33 cellular contexts compared by ENCODE assay signal in genomic region chr22:43498856-43499253, GRCh38.
"Had no signal": no experiment of that assay in that cellular context is flagged by ENCODE, and none has a peak within 500 bp of the region (broad histone marks: within the 10 kb centered on the region; RNA-seq: fewer than 3 reads in every experiment).

No MANE protein-coding gene starts in this region.

- DNase-seq: activated B cell treated with CpG ODN at 0.5 μM for 24 hours; activated CD4-positive, alpha-beta memory T cell treated with anti-CD3 and anti-CD28 coated beads for 36 hours; activated CD4-positive, alpha-beta T cell treated with anti-CD3 and anti-CD28 coated beads for 4 hours; activated CD4-positive, alpha-beta T cell treated with anti-CD3 and anti-CD28 coated beads, Interleukin-2, amount 10 ng/mL, durations not matched to agents 24 days and 14 days; activated CD4-positive, alpha-beta T cell treated with anti-CD3 and anti-CD28 coated beads, Interleukin-2, amount 50 U/mL, for 1 hour; activated CD4-positive, alpha-beta T cell treated with anti-CD3 and anti-CD28 coated beads, Interleukin-2, amount 50 U/mL, for 4 hours; activated CD4-positive, CD25-positive, alpha-beta regulatory T cell treated with anti-CD3 and anti-CD28 coated beads, Interleukin-2, amount 50 U/mL, for 72 hours; activated CD8-positive, alpha-beta memory T cell treated with anti-CD3 and anti-CD28 coated beads, Interleukin-2, amount 50 U/mL, for 4 hours; activated CD8-positive, alpha-beta T cell treated with anti-CD3 and anti-CD28 coated beads for 36 hours; activated effector memory CD4-positive, alpha-beta T cell treated with anti-CD3 and anti-CD28 coated beads, Interleukin-2, amount 50 U/mL, for 16 hours; activated gamma-delta T cell treated with Interleukin-2 at 50 U/mL for 16 hours; activated naive CD4-positive, alpha-beta T cell; activated naive CD4-positive, alpha-beta T cell treated with anti-CD3 and anti-CD28 coated beads for 36 hours; activated naive CD4-positive, alpha-beta T cell treated with anti-CD3 and anti-CD28 coated beads, Interleukin-2, amount 50 U/mL, for 16 hours; activated naive CD8-positive, alpha-beta T cell treated with anti-CD3 and anti-CD28 coated beads for 36 hours; activated T-cell treated with anti-CD3 and anti-CD28 coated beads for 4 hours; activated T-cell treated with anti-CD3 and anti-CD28 coated beads, Interleukin-2, amount 50 U/mL, for 1 hour; activated T-cell treated with anti-CD3 and anti-CD28 coated beads, Interleukin-2, amount 50 U/mL, for 4 hours; activated T-cell treated with anti-CD3 and anti-CD28 coated beads, Interleukin-2, amount 50 U/mL, for 72 hours; adrenal gland; amniotic stem cell; aorta; body of pancreas; brain microvascular endothelial cell; central memory CD4-positive, alpha-beta T cell; T-helper 1 cell; T-helper 2 cell; T-helper 9 cell had no signal

- H3K27me3 Mint-ChIP-seq: activated B cell treated with CpG ODN at 0.5 μM for 24 hours; activated CD4-positive, alpha-beta memory T cell treated with anti-CD3 and anti-CD28 coated beads for 36 hours; activated CD4-positive, alpha-beta T cell treated with anti-CD3 and anti-CD28 coated beads, Interleukin-2, amount 10 ng/mL, durations not matched to agents 24 days and 14 days; activated CD8-positive, alpha-beta T cell treated with anti-CD3 and anti-CD28 coated beads for 36 hours; activated naive CD8-positive, alpha-beta T cell treated with anti-CD3 and anti-CD28 coated beads for 36 hours; activated T-helper 17 cell treated with anti-CD3 and anti-CD28 coated beads, Interleukin-2, amount 50 U/mL, for 72 hours had no signal

- H3K27ac Mint-ChIP-seq: activated B cell treated with CpG ODN at 0.5 μM for 24 hours; activated CD4-positive, alpha-beta memory T cell treated with anti-CD3 and anti-CD28 coated beads for 36 hours; activated CD4-positive, alpha-beta T cell treated with anti-CD3 and anti-CD28 coated beads, Interleukin-2, amount 10 ng/mL, durations not matched to agents 24 days and 14 days; activated CD8-positive, alpha-beta T cell treated with anti-CD3 and anti-CD28 coated beads for 36 hours; activated naive CD4-positive, alpha-beta T cell treated with anti-CD3 and anti-CD28 coated beads for 36 hours; activated naive CD8-positive, alpha-beta T cell treated with anti-CD3 and anti-CD28 coated beads for 36 hours; activated T-cell treated with anti-CD3 and anti-CD28 coated beads, Interleukin-2, amount 50 U/mL, for 72 hours; activated T-helper 1 cell treated with anti-CD3 and anti-CD28 coated beads, Interleukin-12 subunit alpha, Interleukin-12 subunit beta, Interleukin-2, Interleukin-4 antibody, amounts not matched to agents 30 ng/mL and 10 ng/mL and 1 ng/mL, durations not matched to agents 14 hours and 24 hours and 36 hours; activated T-helper 17 cell treated with anti-CD3 and anti-CD28 coated beads, Interleukin-2, amount 50 U/mL, for 72 hours; T-helper 1 cell treated with Interleukin-12 subunit alpha and Interleukin-12 subunit beta and Interleukin-4 antibody, amounts not matched to agents 30 μg/mL and 1 μg/mL, for 36 hours; T-helper 2 cell treated with Interferon-gamma antibody and Interleukin-4, amounts not matched to agents 5 μg/mL and 100 μg/mL, for 36 hours had no signal

- H3K4me1 Mint-ChIP-seq: activated B cell treated with CpG ODN at 0.5 μM for 24 hours; activated CD4-positive, alpha-beta T cell treated with anti-CD3 and anti-CD28 coated beads, Interleukin-2, amount 10 ng/mL, durations not matched to agents 24 days and 14 days; activated naive CD8-positive, alpha-beta T cell treated with anti-CD3 and anti-CD28 coated beads for 36 hours; activated T-helper 17 cell treated with anti-CD3 and anti-CD28 coated beads, Interleukin-2, amount 50 U/mL, for 72 hours had no signal

- ATAC-seq: activated CD8-positive, alpha-beta T cell treated with anti-CD3 and anti-CD28 coated beads for 36 hours; activated naive CD4-positive, alpha-beta T cell treated with anti-CD3 and anti-CD28 coated beads, Interleukin-2, amount 50 U/mL, for 72 hours; activated T-cell treated with anti-CD3 and anti-CD28 coated beads, Interleukin-2, amount 50 U/mL, for 4 hours; activated T-cell treated with anti-CD3 and anti-CD28 coated beads, Interleukin-2, amount 50 U/mL, for 72 hours; activated T-helper 17 cell treated with anti-CD3 and anti-CD28 coated beads, Interleukin-2, amount 50 U/mL, for 72 hours; body of pancreas had no signal

- H3K4me3 Mint-ChIP-seq: activated B cell treated with CpG ODN at 0.5 μM for 24 hours; activated CD4-positive, alpha-beta memory T cell treated with anti-CD3 and anti-CD28 coated beads for 36 hours; activated CD4-positive, alpha-beta T cell treated with anti-CD3 and anti-CD28 coated beads, Interleukin-2, amount 10 ng/mL, durations not matched to agents 24 days and 14 days; activated CD8-positive, alpha-beta T cell treated with anti-CD3 and anti-CD28 coated beads for 36 hours; activated naive CD4-positive, alpha-beta T cell treated with anti-CD3 and anti-CD28 coated beads for 36 hours; activated naive CD8-positive, alpha-beta T cell treated with anti-CD3 and anti-CD28 coated beads for 36 hours; activated T-cell treated with anti-CD3 and anti-CD28 coated beads, Interleukin-2, amount 50 U/mL, for 4 hours; activated T-cell treated with anti-CD3 and anti-CD28 coated beads, Interleukin-2, amount 50 U/mL, for 72 hours; activated T-helper 1 cell treated with anti-CD3 and anti-CD28 coated beads, Interleukin-12 subunit alpha, Interleukin-12 subunit beta, Interleukin-2, Interleukin-4 antibody, amounts not matched to agents 30 ng/mL and 10 ng/mL and 1 ng/mL, durations not matched to agents 14 hours and 24 hours and 36 hours; activated T-helper 17 cell treated with anti-CD3 and anti-CD28 coated beads, Interleukin-2, amount 50 U/mL, for 72 hours; T-helper 1 cell treated with Interleukin-12 subunit alpha and Interleukin-12 subunit beta and Interleukin-4 antibody, amounts not matched to agents 30 μg/mL and 1 μg/mL, for 36 hours; T-helper 2 cell treated with Interferon-gamma antibody and Interleukin-4, amounts not matched to agents 5 μg/mL and 100 μg/mL, for 36 hours had no signal

- H3K9me3 Mint-ChIP-seq: activated B cell treated with CpG ODN at 0.5 μM for 24 hours; activated CD4-positive, alpha-beta memory T cell treated with anti-CD3 and anti-CD28 coated beads for 36 hours; activated CD8-positive, alpha-beta T cell treated with anti-CD3 and anti-CD28 coated beads for 36 hours; activated naive CD4-positive, alpha-beta T cell treated with anti-CD3 and anti-CD28 coated beads for 36 hours; activated naive CD4-positive, alpha-beta T cell treated with anti-CD3 and anti-CD28 coated beads, Interleukin-2, amount 50 U/mL, for 72 hours; activated naive CD8-positive, alpha-beta T cell treated with anti-CD3 and anti-CD28 coated beads for 36 hours; activated T-cell treated with anti-CD3 and anti-CD28 coated beads, Interleukin-2, amount 50 U/mL, for 4 hours; activated T-helper 1 cell treated with anti-CD3 and anti-CD28 coated beads, Interleukin-12 subunit alpha, Interleukin-12 subunit beta, Interleukin-2, Interleukin-4 antibody, amounts not matched to agents 30 ng/mL and 10 ng/mL and 1 ng/mL, durations not matched to agents 14 hours and 24 hours and 36 hours; activated T-helper 17 cell treated with anti-CD3 and anti-CD28 coated beads, Interleukin-2, amount 50 U/mL, for 72 hours had no signal
